Comparison of ENCODE assay signal across 8 cellular contexts in genomic region chr1:39954261-39954869, GRCh38. TPM values are rescaled to one million over a fixed set of nuclear protein-coding genes. Genes with fewer than 3 reads are reported as not detected.
A peak's percentile ranks its signal among the peaks of the same experiment; 100 is the strongest.
DNase-seq lines count a peak whose midpoint lies in the region; ATAC-seq and TF ChIP-seq lines count a peak whose summit lies in the region.

No MANE protein-coding gene starts in this region.

- H3K4me1 ChIP-seq in HUES48 (ENCODE audit: control insufficient read depth, insufficient read depth, low read length) (peaks cover 14% of the 10 kb centered on the region), right atrium auricular region (peaks cover 0 to 25% of the 10 kb centered on the region in 2 donors)

- H3K9me3 Mint-ChIP-seq in stimulated activated naive CD8-positive, alpha-beta T cell treated with anti-CD3 and anti-CD28 coated beads, Interleukin-15, amount 100 ng/mL, for 72 hours = no peaks in the 10 kb centered on the region

- H3K27ac ChIP-seq in HUES48 (ENCODE audit: low read depth, low read length) = no peak overlapping the region
- H3K27ac ChIP-seq in right atrium auricular region = peak overlapping the region; percentile 42 to 66

- H3K4me3 Mint-ChIP-seq in stimulated activated naive CD8-positive, alpha-beta T cell treated with anti-CD3 and anti-CD28 coated beads, Interleukin-15, amount 100 ng/mL, for 72 hours = peak overlapping the region; percentile 92 to 95

- H3K4me3 ChIP-seq in HUES48 (ENCODE audit: low read depth, low read length) = peak overlapping the region; percentile 42; the same call in 1 of the 2 replicates
- peak overlapping the region; percentile 37 for H3K4me3 ChIP-seq in WI38 (ENCODE audit: low read depth, low read length)
- peak overlapping the region in 1 of 2 donors; percentile 59 for H3K4me3 ChIP-seq in right atrium auricular region

- DNase-seq in right atrium auricular region (ENCODE audit: low spot score) (peak; percentile 72), AG08395 (ENCODE audit: low spot score) (no peak), T-helper 9 cell (no peak), cortex of kidney (lab: John Stamatoyannopoulos, UW) (no peak)
- DNase-seq in stimulated activated naive CD8-positive, alpha-beta T cell treated with anti-CD3 and anti-CD28 coated beads, Interleukin-15, amount 100 ng/mL, for 72 hours = no peak
- DNase-seq in activated CD4-positive, CD25-positive, alpha-beta regulatory T cell treated with anti-CD3 and anti-CD28 coated beads, Interleukin-2, amount 50 U/mL, for 72 hours = no peak

- H3K27me3 ChIP-seq in HUES48 (ENCODE audit: control insufficient read depth, insufficient read depth, low read length) (peaks cover 28% of the 10 kb centered on the region), right atrium auricular region (no peaks in the 10 kb centered on the region)

- no peak for ATAC-seq in stimulated activated naive CD8-positive, alpha-beta T cell treated with anti-CD3 and anti-CD28 coated beads, Interleukin-15, amount 100 ng/mL, for 72 hours

- H3K27ac Mint-ChIP-seq in stimulated activated naive CD8-positive, alpha-beta T cell treated with anti-CD3 and anti-CD28 coated beads, Interleukin-15, amount 100 ng/mL, for 72 hours = peak overlapping the region; percentile 16 to 92

- H3K4me1 Mint-ChIP-seq in stimulated activated naive CD8-positive, alpha-beta T cell treated with anti-CD3 and anti-CD28 coated beads, Interleukin-15, amount 100 ng/mL, for 72 hours = peaks cover 47% of the 10 kb centered on the region

- H3K36me3 ChIP-seq in HUES48 (ENCODE audit: control insufficient read depth, insufficient read depth, low read length) (peaks cover 14% of the 10 kb centered on the region), right atrium auricular region (no peaks in the 10 kb centered on the region)

- TF ChIP-seq CTCF in WI38 (IDR thresholded peaks at IDR 0.05; ENCODE audit: low read depth, low read length) = no peak
- TF ChIP-seq CTCF in right atrium auricular region (IDR thresholded peaks at IDR 0.05) = no peak

- no peaks in the 10 kb centered on the region for H3K27me3 Mint-ChIP-seq in stimulated activated naive CD8-positive, alpha-beta T cell treated with anti-CD3 and anti-CD28 coated beads, Interleukin-15, amount 100 ng/mL, for 72 hours

- no peak overlapping the region for H3K9ac ChIP-seq in HUES48 (ENCODE audit: low read depth, low read length)

- no peaks in the 10 kb centered on the region for H3K9me3 ChIP-seq in HUES48 (ENCODE audit: control insufficient read depth, insufficient read depth, low read length)
- H3K9me3 ChIP-seq in right atrium auricular region = no peaks in the 10 kb centered on the region

RNA-seq across cellular contexts. Expression of gene MFSD2A, which starts 0.6 kb away (rescaled TPM):
- total RNA-seq in right atrium auricular region = 1 to 10 TPM; 2.6 to 5.1 TPM

RNA-seq across cellular contexts. Expression of gene MYCL, which starts 52.6 kb away (rescaled TPM):
- 1 to 10 TPM in 1 of 2 donors, under 1 TPM in 1; 0.70 to 1.3 TPM for total RNA-seq in right atrium auricular region
